21 cellular contexts compared by ENCODE assay signal in genomic region chr18:74622079-74622478, GRCh38.
"Had no signal": no experiment of that assay in that cellular context is flagged by ENCODE, and none has a peak within 500 bp of the region (broad histone marks: within the 10 kb centered on the region; RNA-seq: fewer than 3 reads in every experiment).

No MANE protein-coding gene starts in this region.

- H3K4me3 Mint-ChIP-seq: dendritic cell treated with granulocyte-macrophage colony-stimulating factor and Interleukin-4, amounts not matched to agents 40 ng/mL and 50 ng/mL, for 4 days; endodermal cell; memory B cell; nephron; type B pancreatic cell had no signal

- H3K27ac Mint-ChIP-seq: dendritic cell treated with granulocyte-macrophage colony-stimulating factor and Interleukin-4, amounts not matched to agents 40 ng/mL and 50 ng/mL, for 4 days; endodermal cell; memory B cell; nephron; progenitor cell of endocrine pancreas; type B pancreatic cell had no signal

- ATAC-seq: foreskin keratinocyte, left cardiac atrium, pancreas had no signal

- H3K36me3 Mint-ChIP-seq: memory B cell, type B pancreatic cell had no signal

- H3K27me3 Mint-ChIP-seq: dendritic cell treated with granulocyte-macrophage colony-stimulating factor and Interleukin-4, amounts not matched to agents 40 ng/mL and 50 ng/mL, for 4 days; memory B cell; progenitor cell of endocrine pancreas; type B pancreatic cell had no signal

- H3K9me3 Mint-ChIP-seq: dendritic cell treated with granulocyte-macrophage colony-stimulating factor and Interleukin-4, amounts not matched to agents 40 ng/mL and 50 ng/mL, for 4 days; endodermal cell; memory B cell; nephron; type B pancreatic cell had no signal

- H3K4me1 Mint-ChIP-seq: endodermal cell had no signal

- DNase-seq: endodermal cell; erythroblast; foreskin keratinocyte; head of caudate nucleus; kidney; left cardiac atrium; left ventricle myocardium inferior; lower lobe of right lung; midbrain; occipital lobe; pancreas; right cardiac atrium; small intestine; stimulated activated CD4-positive, alpha-beta T cell treated with anti-CD3 and anti-CD28 coated beads, Interleukin-12 subunit alpha, Interleukin-12 subunit beta, amount 100 ng/mL, for 4 hours; stimulated activated naive CD4-positive, alpha-beta T cell; thyroid gland had no signal

- FAIRE-seq: kidney, pancreas, small intestine had no signal
